ENCODE assay signal across 1 cellular context in the genomic region with DNA sequence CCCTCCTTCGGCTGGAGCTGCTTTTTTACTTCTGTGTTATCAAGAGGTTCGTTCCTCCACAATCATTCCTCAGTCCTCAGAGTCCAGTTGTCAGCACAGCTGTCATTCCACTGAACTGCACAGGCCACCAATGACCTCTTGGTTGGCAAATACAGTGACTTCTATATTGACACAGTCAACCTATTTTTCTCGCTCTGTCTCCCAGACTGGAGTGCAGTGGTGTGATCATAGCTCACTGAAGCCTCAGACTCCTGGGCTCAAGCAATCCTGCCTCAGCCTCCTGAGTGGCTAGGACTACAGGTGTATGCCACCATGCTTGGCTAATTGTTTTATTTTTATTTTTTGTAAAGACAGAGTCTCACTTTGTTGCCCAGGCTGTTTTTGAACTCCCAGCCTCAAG.
TF ChIP-seq lines count a peak whose summit lies in the region.

No MANE protein-coding gene starts in this region.

TF ChIP-seq in HepG2, 621 proteins besides CTCF, POLR2A, EP300 and RAD21 (continued from another document and continues in another):
- TF ChIP-seq ATF1 (CRISPR knock-in tag; IDR thresholded peaks at IDR 0.05) (0 out of 2 replicates have a peak, but pooled peaks have one; percentile 41), TCF12 (IDR thresholded peaks at IDR 0.05) (no peak), TCF12 (CRISPR knock-in tag; IDR thresholded peaks at IDR 0.05) (no peak), MED1 (CRISPR knock-in tag; IDR thresholded peaks at IDR 0.05) (peak; percentile 82), RBM22 (optimal IDR thresholded peaks at IDR 0.05; ENCODE audit: low read length) (no peak), ZNF367 (CRISPR knock-in tag; IDR thresholded peaks at IDR 0.05; ENCODE audit: borderline replicate concordance) (no peak), SP4 (CRISPR knock-in tag; IDR thresholded peaks at IDR 0.05) (peak; percentile 23; the same call in 1 of the 2 replicates), FLYWCH1 (CRISPR knock-in tag; IDR thresholded peaks at IDR 0.05) (peak; percentile 31; the same call in 1 of the 2 replicates), NCOA2 (CRISPR knock-in tag; IDR thresholded peaks at IDR 0.05) (peak; percentile 60; the same call in 1 of the 2 replicates), GTF3A (CRISPR knock-in tag; conservative IDR thresholded peaks at IDR 0.05) (no peak), SAP130 (CRISPR knock-in tag; IDR thresholded peaks at IDR 0.05; ENCODE audit: low read depth) (peak; percentile 93), HOXA5 (CRISPR knock-in tag; IDR thresholded peaks at IDR 0.05) (no peak), SP5 (CRISPR knock-in tag; IDR thresholded peaks at IDR 0.05; ENCODE audit: borderline replicate concordance, low read depth) (0 out of 2 replicates have a peak, but pooled peaks have one; percentile 48), HMG20A (CRISPR knock-in tag; IDR thresholded peaks at IDR 0.05; ENCODE audit: borderline replicate concordance) (peak; percentile 68; the same call in 1 of the 2 replicates), ZFP82 (CRISPR knock-in tag; IDR thresholded peaks at IDR 0.05; ENCODE audit: borderline replicate concordance) (0 out of 2 replicates have a peak, but pooled peaks have one; percentile 15), GATAD1 (CRISPR knock-in tag; IDR thresholded peaks at IDR 0.05) (0 out of 2 replicates have a peak, but pooled peaks have one; percentile 40), TEAD2 (CRISPR knock-in tag; IDR thresholded peaks at IDR 0.05) (no peak), SOX13 (IDR thresholded peaks at IDR 0.05) (no peak), SOX13 (CRISPR knock-in tag; conservative IDR thresholded peaks at IDR 0.05 in 1 of 2, IDR thresholded peaks at IDR 0.05 in 1 of 2) (peak in 1 of 2 experiments; percentile 82; a peak in 2 of 4 replicates), PPARG (CRISPR knock-in tag; conservative IDR thresholded peaks at IDR 0.05) (peak; percentile 90), CBX2 (IDR thresholded peaks at IDR 0.05; ENCODE audit: low read depth, low read length) (no peak), CBX2 (CRISPR knock-in tag; IDR thresholded peaks at IDR 0.05; ENCODE audit: low read depth) (no peak), ESRRA (CRISPR knock-in tag; IDR thresholded peaks at IDR 0.05; ENCODE audit: low read depth) (0 out of 2 replicates have a peak, but pooled peaks have one; percentile 52), POGZ (CRISPR knock-in tag; IDR thresholded peaks at IDR 0.05) (peak; percentile 44; the same call in 1 of the 2 replicates), PHF21A (CRISPR knock-in tag; IDR thresholded peaks at IDR 0.05) (peak; percentile 77), SMAD3 (CRISPR knock-in tag; IDR thresholded peaks at IDR 0.05) (peak; percentile 78), ZNF792 (CRISPR knock-in tag; IDR thresholded peaks at IDR 0.05) (peak; percentile 60; the same call in 1 of the 2 replicates), ZNF274 (CRISPR knock-in tag; IDR thresholded peaks at IDR 0.05) (no peak), RCOR2 (CRISPR knock-in tag; IDR thresholded peaks at IDR 0.05) (peak; percentile 64; the same call in 1 of the 2 replicates), LCORL (IDR thresholded peaks at IDR 0.05) (no peak), LCORL (CRISPR knock-in tag; IDR thresholded peaks at IDR 0.05) (0 out of 2 replicates have a peak, but pooled peaks have one; percentile 66), FOXO1 (CRISPR knock-in tag; IDR thresholded peaks at IDR 0.05) (peak; percentile 67; the same call in 1 of the 2 replicates), ZEB1 (IDR thresholded peaks at IDR 0.05; ENCODE audit: insufficient replicate concordance, low read depth) (peak; percentile 42), ZMYM3 (CRISPR knock-in tag; IDR thresholded peaks at IDR 0.05) (peak; percentile 80), SIX1 (CRISPR knock-in tag; IDR thresholded peaks at IDR 0.05; ENCODE audit: borderline replicate concordance) (0 out of 2 replicates have a peak, but pooled peaks have one; percentile 29), FOXK2 (IDR thresholded peaks at IDR 0.05) (0 out of 2 replicates have a peak, but pooled peaks have one; percentile 13), ZBTB8A (CRISPR knock-in tag; IDR thresholded peaks at IDR 0.05; ENCODE audit: borderline replicate concordance, low read depth) (no peak), ZNF234 (CRISPR knock-in tag; conservative IDR thresholded peaks at IDR 0.05) (no peak), TBL1XR1 (IDR thresholded peaks at IDR 0.05; ENCODE audit: borderline replicate concordance, low read length, partially characterized antibody) (no peak), XRCC5 (optimal IDR thresholded peaks at IDR 0.05; ENCODE audit: low read length) (peak; percentile 74)
- TF ChIP-seq, protein P1, sequence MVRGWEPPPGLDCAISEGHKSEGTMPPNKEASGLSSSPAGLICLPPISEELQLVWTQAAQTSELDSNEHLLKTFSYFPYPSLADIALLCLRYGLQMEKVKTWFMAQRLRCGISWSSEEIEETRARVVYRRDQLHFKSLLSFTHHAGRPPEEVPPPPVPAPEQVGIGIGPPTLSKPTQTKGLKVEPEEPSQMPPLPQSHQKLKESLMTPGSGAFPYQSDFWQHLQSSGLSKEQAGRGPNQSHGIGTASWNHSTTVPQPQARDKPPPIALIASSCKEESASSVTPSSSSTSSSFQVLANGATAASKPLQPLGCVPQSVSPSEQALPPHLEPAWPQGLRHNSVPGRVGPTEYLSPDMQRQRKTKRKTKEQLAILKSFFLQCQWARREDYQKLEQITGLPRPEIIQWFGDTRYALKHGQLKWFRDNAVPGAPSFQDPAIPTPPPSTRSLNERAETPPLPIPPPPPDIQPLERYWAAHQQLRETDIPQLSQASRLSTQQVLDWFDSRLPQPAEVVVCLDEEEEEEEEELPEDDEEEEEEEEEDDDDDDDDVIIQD (CRISPR knock-in tag; IDR thresholded peaks at IDR 0.05; ENCODE audit: low read depth) = peak; percentile 81; the same call in 1 of the 2 replicates
- TF ChIP-seq, protein P2, sequence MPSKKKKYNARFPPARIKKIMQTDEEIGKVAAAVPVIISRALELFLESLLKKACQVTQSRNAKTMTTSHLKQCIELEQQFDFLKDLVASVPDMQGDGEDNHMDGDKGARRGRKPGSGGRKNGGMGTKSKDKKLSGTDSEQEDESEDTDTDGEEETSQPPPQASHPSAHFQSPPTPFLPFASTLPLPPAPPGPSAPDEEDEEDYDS (CRISPR knock-in tag; IDR thresholded peaks at IDR 0.05) = peak; percentile 55; the same call in 1 of the 2 replicates
- TF ChIP-seq, protein P3, sequence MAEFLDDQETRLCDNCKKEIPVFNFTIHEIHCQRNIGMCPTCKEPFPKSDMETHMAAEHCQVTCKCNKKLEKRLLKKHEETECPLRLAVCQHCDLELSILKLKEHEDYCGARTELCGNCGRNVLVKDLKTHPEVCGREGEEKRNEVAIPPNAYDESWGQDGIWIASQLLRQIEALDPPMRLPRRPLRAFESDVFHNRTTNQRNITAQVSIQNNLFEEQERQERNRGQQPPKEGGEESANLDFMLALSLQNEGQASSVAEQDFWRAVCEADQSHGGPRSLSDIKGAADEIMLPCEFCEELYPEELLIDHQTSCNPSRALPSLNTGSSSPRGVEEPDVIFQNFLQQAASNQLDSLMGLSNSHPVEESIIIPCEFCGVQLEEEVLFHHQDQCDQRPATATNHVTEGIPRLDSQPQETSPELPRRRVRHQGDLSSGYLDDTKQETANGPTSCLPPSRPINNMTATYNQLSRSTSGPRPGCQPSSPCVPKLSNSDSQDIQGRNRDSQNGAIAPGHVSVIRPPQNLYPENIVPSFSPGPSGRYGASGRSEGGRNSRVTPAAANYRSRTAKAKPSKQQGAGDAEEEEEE (CRISPR knock-in tag; IDR thresholded peaks at IDR 0.05; ENCODE audit: borderline replicate concordance) = no peak
- TF ChIP-seq, protein P4, sequence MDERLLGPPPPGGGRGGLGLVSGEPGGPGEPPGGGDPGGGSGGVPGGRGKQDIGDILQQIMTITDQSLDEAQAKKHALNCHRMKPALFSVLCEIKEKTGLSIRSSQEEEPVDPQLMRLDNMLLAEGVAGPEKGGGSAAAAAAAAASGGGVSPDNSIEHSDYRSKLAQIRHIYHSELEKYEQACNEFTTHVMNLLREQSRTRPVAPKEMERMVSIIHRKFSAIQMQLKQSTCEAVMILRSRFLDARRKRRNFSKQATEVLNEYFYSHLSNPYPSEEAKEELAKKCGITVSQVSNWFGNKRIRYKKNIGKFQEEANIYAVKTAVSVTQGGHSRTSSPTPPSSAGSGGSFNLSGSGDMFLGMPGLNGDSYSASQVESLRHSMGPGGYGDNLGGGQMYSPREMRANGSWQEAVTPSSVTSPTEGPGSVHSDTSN (CRISPR knock-in tag; IDR thresholded peaks at IDR 0.05) = peak; percentile 72
- TF ChIP-seq, protein P5, sequence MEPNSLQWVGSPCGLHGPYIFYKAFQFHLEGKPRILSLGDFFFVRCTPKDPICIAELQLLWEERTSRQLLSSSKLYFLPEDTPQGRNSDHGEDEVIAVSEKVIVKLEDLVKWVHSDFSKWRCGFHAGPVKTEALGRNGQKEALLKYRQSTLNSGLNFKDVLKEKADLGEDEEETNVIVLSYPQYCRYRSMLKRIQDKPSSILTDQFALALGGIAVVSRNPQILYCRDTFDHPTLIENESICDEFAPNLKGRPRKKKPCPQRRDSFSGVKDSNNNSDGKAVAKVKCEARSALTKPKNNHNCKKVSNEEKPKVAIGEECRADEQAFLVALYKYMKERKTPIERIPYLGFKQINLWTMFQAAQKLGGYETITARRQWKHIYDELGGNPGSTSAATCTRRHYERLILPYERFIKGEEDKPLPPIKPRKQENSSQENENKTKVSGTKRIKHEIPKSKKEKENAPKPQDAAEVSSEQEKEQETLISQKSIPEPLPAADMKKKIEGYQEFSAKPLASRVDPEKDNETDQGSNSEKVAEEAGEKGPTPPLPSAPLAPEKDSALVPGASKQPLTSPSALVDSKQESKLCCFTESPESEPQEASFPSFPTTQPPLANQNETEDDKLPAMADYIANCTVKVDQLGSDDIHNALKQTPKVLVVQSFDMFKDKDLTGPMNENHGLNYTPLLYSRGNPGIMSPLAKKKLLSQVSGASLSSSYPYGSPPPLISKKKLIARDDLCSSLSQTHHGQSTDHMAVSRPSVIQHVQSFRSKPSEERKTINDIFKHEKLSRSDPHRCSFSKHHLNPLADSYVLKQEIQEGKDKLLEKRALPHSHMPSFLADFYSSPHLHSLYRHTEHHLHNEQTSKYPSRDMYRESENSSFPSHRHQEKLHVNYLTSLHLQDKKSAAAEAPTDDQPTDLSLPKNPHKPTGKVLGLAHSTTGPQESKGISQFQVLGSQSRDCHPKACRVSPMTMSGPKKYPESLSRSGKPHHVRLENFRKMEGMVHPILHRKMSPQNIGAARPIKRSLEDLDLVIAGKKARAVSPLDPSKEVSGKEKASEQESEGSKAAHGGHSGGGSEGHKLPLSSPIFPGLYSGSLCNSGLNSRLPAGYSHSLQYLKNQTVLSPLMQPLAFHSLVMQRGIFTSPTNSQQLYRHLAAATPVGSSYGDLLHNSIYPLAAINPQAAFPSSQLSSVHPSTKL (CRISPR knock-in tag; IDR thresholded peaks at IDR 0.05) = peak; percentile 90
- TF ChIP-seq, protein P6, sequence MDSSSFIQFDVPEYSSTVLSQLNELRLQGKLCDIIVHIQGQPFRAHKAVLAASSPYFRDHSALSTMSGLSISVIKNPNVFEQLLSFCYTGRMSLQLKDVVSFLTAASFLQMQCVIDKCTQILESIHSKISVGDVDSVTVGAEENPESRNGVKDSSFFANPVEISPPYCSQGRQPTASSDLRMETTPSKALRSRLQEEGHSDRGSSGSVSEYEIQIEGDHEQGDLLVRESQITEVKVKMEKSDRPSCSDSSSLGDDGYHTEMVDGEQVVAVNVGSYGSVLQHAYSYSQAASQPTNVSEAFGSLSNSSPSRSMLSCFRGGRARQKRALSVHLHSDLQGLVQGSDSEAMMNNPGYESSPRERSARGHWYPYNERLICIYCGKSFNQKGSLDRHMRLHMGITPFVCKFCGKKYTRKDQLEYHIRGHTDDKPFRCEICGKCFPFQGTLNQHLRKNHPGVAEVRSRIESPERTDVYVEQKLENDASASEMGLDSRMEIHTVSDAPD (CRISPR knock-in tag; IDR thresholded peaks at IDR 0.05) = peak; percentile 86; the same call in 1 of the 2 replicates
- TF ChIP-seq, protein P7, sequence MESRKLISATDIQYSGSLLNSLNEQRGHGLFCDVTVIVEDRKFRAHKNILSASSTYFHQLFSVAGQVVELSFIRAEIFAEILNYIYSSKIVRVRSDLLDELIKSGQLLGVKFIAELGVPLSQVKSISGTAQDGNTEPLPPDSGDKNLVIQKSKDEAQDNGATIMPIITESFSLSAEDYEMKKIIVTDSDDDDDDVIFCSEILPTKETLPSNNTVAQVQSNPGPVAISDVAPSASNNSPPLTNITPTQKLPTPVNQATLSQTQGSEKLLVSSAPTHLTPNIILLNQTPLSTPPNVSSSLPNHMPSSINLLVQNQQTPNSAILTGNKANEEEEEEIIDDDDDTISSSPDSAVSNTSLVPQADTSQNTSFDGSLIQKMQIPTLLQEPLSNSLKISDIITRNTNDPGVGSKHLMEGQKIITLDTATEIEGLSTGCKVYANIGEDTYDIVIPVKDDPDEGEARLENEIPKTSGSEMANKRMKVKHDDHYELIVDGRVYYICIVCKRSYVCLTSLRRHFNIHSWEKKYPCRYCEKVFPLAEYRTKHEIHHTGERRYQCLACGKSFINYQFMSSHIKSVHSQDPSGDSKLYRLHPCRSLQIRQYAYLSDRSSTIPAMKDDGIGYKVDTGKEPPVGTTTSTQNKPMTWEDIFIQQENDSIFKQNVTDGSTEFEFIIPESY (CRISPR knock-in tag; IDR thresholded peaks at IDR 0.05) = no peak; the same call in 1 of the 2 replicates
- TF ChIP-seq, protein P8, sequence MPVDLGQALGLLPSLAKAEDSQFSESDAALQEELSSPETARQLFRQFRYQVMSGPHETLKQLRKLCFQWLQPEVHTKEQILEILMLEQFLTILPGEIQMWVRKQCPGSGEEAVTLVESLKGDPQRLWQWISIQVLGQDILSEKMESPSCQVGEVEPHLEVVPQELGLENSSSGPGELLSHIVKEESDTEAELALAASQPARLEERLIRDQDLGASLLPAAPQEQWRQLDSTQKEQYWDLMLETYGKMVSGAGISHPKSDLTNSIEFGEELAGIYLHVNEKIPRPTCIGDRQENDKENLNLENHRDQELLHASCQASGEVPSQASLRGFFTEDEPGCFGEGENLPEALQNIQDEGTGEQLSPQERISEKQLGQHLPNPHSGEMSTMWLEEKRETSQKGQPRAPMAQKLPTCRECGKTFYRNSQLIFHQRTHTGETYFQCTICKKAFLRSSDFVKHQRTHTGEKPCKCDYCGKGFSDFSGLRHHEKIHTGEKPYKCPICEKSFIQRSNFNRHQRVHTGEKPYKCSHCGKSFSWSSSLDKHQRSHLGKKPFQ (CRISPR knock-in tag; IDR thresholded peaks at IDR 0.05; ENCODE audit: insufficient replicate concordance) = no peak
